In genomic region chr2:27354597-27354927, GRCh38 we compare ENCODE assay signal across 13 cellular contexts. TPM values are rescaled to one million over a fixed set of nuclear protein-coding genes. Genes with fewer than 3 reads are reported as not detected.
DNase-seq lines count a peak whose midpoint lies in the region; ATAC-seq and TF ChIP-seq lines count a peak whose summit lies in the region.
"Had no signal": no experiment of that assay in that cellular context is flagged by ENCODE, and none has a peak within 500 bp of the region (broad histone marks: within the 10 kb centered on the region; RNA-seq: fewer than 3 reads in every experiment).

No MANE protein-coding gene starts in this region.

- no peak overlapping the region for H3K4me3 ChIP-seq in BLaER1 treated with 17β-estradiol and CSF1 and Interleukin-3, amounts not matched to agents 10 nM and 100 nM
- H3K4me3 ChIP-seq in DOHH2 (ENCODE audit: low read length), result no peak overlapping the region; the same call in 1 of the 2 replicates

- H3K27ac ChIP-seq in BLaER1 treated with 17β-estradiol and CSF1 and Interleukin-3, amounts not matched to agents 10 nM and 100 nM, result peak overlapping the region in 2 of 11 experiments; percentile 1 to 20; a peak in 2 of 22 replicates
- H3K27ac ChIP-seq in DOHH2 (ENCODE audit: low read depth, low read length), result no peak overlapping the region
- H3K27ac ChIP-seq: ascending aorta, foreskin keratinocyte had no signal

- H3K9me3 Mint-ChIP-seq in activated T-helper 17 cell treated with anti-CD3 and anti-CD28 coated beads, Interleukin-2, amount 50 U/mL, for 72 hours, result no peaks in the 10 kb centered on the region
- no peaks in the 10 kb centered on the region for H3K9me3 Mint-ChIP-seq in natural killer cell

- H3K36me3 ChIP-seq in BLaER1 treated with 17β-estradiol and CSF1 and Interleukin-3, amounts not matched to agents 10 nM and 100 nM, result peaks cover 6 to 50% (median 18%) of the 10 kb centered on the region in 11 experiments; a peak in 19 of 22 replicates
- peaks cover 27% of the 10 kb centered on the region for H3K36me3 ChIP-seq in DOHH2 (ENCODE audit: control insufficient read depth, low read length)

- peaks cover 2% of the 10 kb centered on the region; the same call in 1 of the 2 replicates for H3F3A ChIP-seq in DOHH2 (ENCODE audit: control insufficient read depth, insufficient read depth)

- peak overlapping the region; percentile 95 for H3K4me3 Mint-ChIP-seq in activated T-helper 17 cell treated with anti-CD3 and anti-CD28 coated beads, Interleukin-2, amount 50 U/mL, for 72 hours
- H3K4me3 Mint-ChIP-seq in natural killer cell, result peak overlapping the region; percentile 49

- peak overlapping the region in 2 of 11 experiments; percentile 6 to 31; a peak in 2 of 22 replicates for H3K9ac ChIP-seq in BLaER1 treated with 17β-estradiol and CSF1 and Interleukin-3, amounts not matched to agents 10 nM and 100 nM

- ATAC-seq in activated T-helper 17 cell treated with anti-CD3 and anti-CD28 coated beads, Interleukin-2, amount 50 U/mL, for 72 hours (replicated peaks), result no peak
- ATAC-seq in natural killer cell (no peak), GM21723 (IDR thresholded peaks at IDR 0.05; ENCODE audit: unreplicated experiment) (no peak), left ventricle myocardium superior (no peak)
- ATAC-seq: foreskin keratinocyte, right cardiac atrium had no signal

- intact Hi-C loops in natural killer cell (cut with micrococcal nuclease) (no loop called here), left ventricle myocardium superior (cut with micrococcal nuclease) (no loop called here)

- H3K27ac Mint-ChIP-seq in activated T-helper 17 cell treated with anti-CD3 and anti-CD28 coated beads, Interleukin-2, amount 50 U/mL, for 72 hours, result no peak overlapping the region
- no peak overlapping the region for H3K27ac Mint-ChIP-seq in natural killer cell

- DNase-seq in natural killer cell, result no peak
- DNase-seq in T1000 (lab: John Stamatoyannopoulos, UW), result no peak
- no peak for DNase-seq in left ventricle myocardium superior
- DNase-seq: effector CD4-positive, alpha-beta T cell; foreskin keratinocyte; H7; MM.1S had no signal

- no peaks in the 10 kb centered on the region for H3K9me2 ChIP-seq in DOHH2 (replicated peaks; ENCODE audit: control insufficient read depth, low read length)

- peaks cover 25% of the 10 kb centered on the region for H3K4me1 Mint-ChIP-seq in activated T-helper 17 cell treated with anti-CD3 and anti-CD28 coated beads, Interleukin-2, amount 50 U/mL, for 72 hours
- peaks cover 44 to 48% of the 10 kb centered on the region in 2 donors for H3K4me1 Mint-ChIP-seq in natural killer cell

- no peaks in the 10 kb centered on the region for H3K27me3 Mint-ChIP-seq in activated T-helper 17 cell treated with anti-CD3 and anti-CD28 coated beads, Interleukin-2, amount 50 U/mL, for 72 hours
- H3K27me3 Mint-ChIP-seq in natural killer cell (ENCODE audit: low read depth in 2 of 2), result no peaks in the 10 kb centered on the region

- TF ChIP-seq CTCF in DOHH2 (IDR thresholded peaks at IDR 0.05; ENCODE audit: low read depth, low read length, poor library complexity, severe bottlenecking) (no peak), natural killer cell (IDR thresholded peaks at IDR 0.05) (no peak)

- peaks cover 92% of the 10 kb centered on the region for H3K79me2 ChIP-seq in DOHH2 (ENCODE audit: control insufficient read depth, low read length)

- H3K4me2 ChIP-seq in BLaER1 treated with 17β-estradiol and CSF1 and Interleukin-3, amounts not matched to agents 10 nM and 100 nM, result peak overlapping the region; percentile 19 to 97 (median 89); a peak in 20 of 22 replicates
- peak overlapping the region; percentile 87; the same call in 1 of the 2 replicates for H3K4me2 ChIP-seq in DOHH2 (ENCODE audit: low read length)

- H3K9me3 ChIP-seq in BLaER1 treated with 17β-estradiol and CSF1 and Interleukin-3, amounts not matched to agents 10 nM and 100 nM (replicated peaks in 1 of 11), result no peaks in the 10 kb centered on the region; a peak in 2 of 22 replicates
- H3K9me3 ChIP-seq in DOHH2 (ENCODE audit: control insufficient read depth, insufficient read depth, low read length), result no peaks in the 10 kb centered on the region
- H3K9me3 ChIP-seq: ascending aorta had no signal

- H3K36me3 Mint-ChIP-seq in activated T-helper 17 cell treated with anti-CD3 and anti-CD28 coated beads, Interleukin-2, amount 50 U/mL, for 72 hours (ENCODE audit: low read depth), result peaks cover 28% of the 10 kb centered on the region
- no peaks in the 10 kb centered on the region for H3K36me3 Mint-ChIP-seq in natural killer cell

- H3K4me1 ChIP-seq in BLaER1 treated with 17β-estradiol and CSF1 and Interleukin-3, amounts not matched to agents 10 nM and 100 nM, result peaks cover 34 to 42% (median 39%) of the 10 kb centered on the region in 10 experiments
- H3K4me1 ChIP-seq in DOHH2 (ENCODE audit: control insufficient read depth, low read length), result peaks cover 49% of the 10 kb centered on the region

- H4K20me1 ChIP-seq in BLaER1 treated with 17β-estradiol and CSF1 and Interleukin-3, amounts not matched to agents 10 nM and 100 nM, result peaks cover 24 to 54% (median 35%) of the 10 kb centered on the region in 11 experiments; a peak in 20 of 22 replicates
- H4K20me1 ChIP-seq in DOHH2 (ENCODE audit: control insufficient read depth, insufficient read depth, low read depth, low read length), result no peaks in the 10 kb centered on the region

- no peaks in the 10 kb centered on the region for H3K27me3 ChIP-seq in BLaER1 treated with 17β-estradiol and CSF1 and Interleukin-3, amounts not matched to agents 10 nM and 100 nM
- no peaks in the 10 kb centered on the region for H3K27me3 ChIP-seq in DOHH2 (ENCODE audit: control insufficient read depth, low read length)
- H3K27me3 ChIP-seq: ascending aorta, foreskin keratinocyte had no signal

RNA-seq across cellular contexts. Expression of gene GTF3C2, which starts 2.0 kb away (rescaled TPM):
- total RNA-seq in activated T-helper 17 cell treated with anti-CD3 and anti-CD28 coated beads, Interleukin-2, amount 50 U/mL, for 72 hours, result 10 to 100 TPM; 67.2 to 85.8 TPM
- total RNA-seq in natural killer cell (10 to 100 TPM; 56.1 to 68.7 (median 59.7) TPM), left ventricle myocardium superior (19.8 TPM)

RNA-seq across cellular contexts. Expression of gene EIF2B4, which starts 15.6 kb away (rescaled TPM):
- 10 to 100 TPM; 34.7 to 42.9 TPM for total RNA-seq in activated T-helper 17 cell treated with anti-CD3 and anti-CD28 coated beads, Interleukin-2, amount 50 U/mL, for 72 hours
- total RNA-seq in natural killer cell (10 to 100 TPM; 35.0 to 44.5 (median 40.8) TPM), left ventricle myocardium superior (40.9 TPM)

RNA-seq across cellular contexts. Expression of gene SNX17, which starts 15.9 kb away (rescaled TPM):
- 10 to 100 TPM; 59.0 to 90.4 TPM for total RNA-seq in activated T-helper 17 cell treated with anti-CD3 and anti-CD28 coated beads, Interleukin-2, amount 50 U/mL, for 72 hours
- total RNA-seq in natural killer cell (100 to 1,000 TPM in 2 of 3 donors, 10 to 100 TPM in 1; 96.3 to 107 (median 100) TPM), left ventricle myocardium superior (61.2 TPM)

RNA-seq across cellular contexts. Expression of gene ZNF513, which starts 26.0 kb away (rescaled TPM):
- total RNA-seq in activated T-helper 17 cell treated with anti-CD3 and anti-CD28 coated beads, Interleukin-2, amount 50 U/mL, for 72 hours, result 10 to 100 TPM; 10.8 to 16.2 TPM
- 10 to 100 TPM; 24.2 to 28.1 (median 26.1) TPM for total RNA-seq in natural killer cell
- total RNA-seq in left ventricle myocardium superior, result 6.5 TPM

RNA-seq across cellular contexts. Expression of gene MPV17, which starts 31.7 kb away (rescaled TPM):
- 10 to 100 TPM; 77.2 to 89.2 TPM for total RNA-seq in activated T-helper 17 cell treated with anti-CD3 and anti-CD28 coated beads, Interleukin-2, amount 50 U/mL, for 72 hours
- 10 to 100 TPM; 63.9 to 75.2 (median 64.8) TPM for total RNA-seq in natural killer cell
- total RNA-seq in left ventricle myocardium superior, result 47.2 TPM
